ENCODE assay signal across 18 cellular contexts in genomic region chr11:27249208-27249509, GRCh38.
"Had no signal": no experiment of that assay in that cellular context is flagged by ENCODE, and none has a peak within 500 bp of the region (broad histone marks: within the 10 kb centered on the region; RNA-seq: fewer than 3 reads in every experiment).

No MANE protein-coding gene starts in this region.

- H3K9me3 Mint-ChIP-seq: activated naive CD4-positive, alpha-beta T cell treated with anti-CD3 and anti-CD28 coated beads, Interleukin-2, amount 50 U/mL, for 72 hours; activated T-cell treated with anti-CD3 and anti-CD28 coated beads, Interleukin-2, amount 50 U/mL, for 24 hours; stimulated activated naive CD8-positive, alpha-beta T cell treated with anti-CD3 and anti-CD28 coated beads, Interleukin-15, Interleukin-2, amounts not matched to agents 100 ng/mL and 50 ng/mL, for 24 hours had no signal

- H3K36me3 ChIP-seq: brain microvascular endothelial cell, esophagus muscularis mucosa, right lobe of liver, upper lobe of right lung had no signal

- DNase-seq: activated CD4-positive, alpha-beta T cell treated with anti-CD3 and anti-CD28 coated beads, Interleukin-2, amount 50 U/mL, for 4 hours; activated CD8-positive, alpha-beta memory T cell treated with anti-CD3 and anti-CD28 coated beads, Interleukin-2, amount 10 ng/mL, durations not matched to agents 7 days and 5 days; activated effector memory CD4-positive, alpha-beta T cell treated with anti-CD3 and anti-CD28 coated beads, Interleukin-2, amount 50 U/mL, for 16 hours; activated T-cell treated with anti-CD3 and anti-CD28 coated beads, Interleukin-2, amount 50 U/mL, for 24 hours; amniotic stem cell; brain microvascular endothelial cell; foreskin keratinocyte; kidney; right lobe of liver; stimulated activated CD4-positive, alpha-beta T cell treated with anti-CD3 and anti-CD28 coated beads, Interleukin-12 subunit alpha, Interleukin-12 subunit beta, amount 100 ng/mL, for 4 hours; T-helper 2 cell; testis; upper lobe of right lung had no signal

- ATAC-seq: activated CD4-positive, CD25-positive, alpha-beta regulatory T cell treated with anti-CD3 and anti-CD28 coated beads, Interleukin-2, amount 50 U/mL, for 24 hours; activated CD8-positive, alpha-beta memory T cell treated with anti-CD3 and anti-CD28 coated beads, Interleukin-2, amount 10 ng/mL, durations not matched to agents 7 days and 5 days; activated naive CD4-positive, alpha-beta T cell treated with anti-CD3 and anti-CD28 coated beads, Interleukin-2, amount 50 U/mL, for 72 hours; foreskin keratinocyte; right lobe of liver; upper lobe of right lung had no signal

- H3K27me3 Mint-ChIP-seq: activated CD8-positive, alpha-beta memory T cell treated with anti-CD3 and anti-CD28 coated beads, Interleukin-2, amount 10 ng/mL, durations not matched to agents 7 days and 5 days; progenitor cell of endocrine pancreas had no signal

- H3K27ac Mint-ChIP-seq: activated CD8-positive, alpha-beta memory T cell treated with anti-CD3 and anti-CD28 coated beads, Interleukin-2, amount 10 ng/mL, durations not matched to agents 7 days and 5 days; activated naive CD4-positive, alpha-beta T cell treated with anti-CD3 and anti-CD28 coated beads, Interleukin-2, amount 50 U/mL, for 72 hours; activated T-cell treated with anti-CD3 and anti-CD28 coated beads, Interleukin-2, amount 50 U/mL, for 24 hours; progenitor cell of endocrine pancreas; stimulated activated naive CD8-positive, alpha-beta T cell treated with anti-CD3 and anti-CD28 coated beads, Interleukin-15, Interleukin-2, amounts not matched to agents 100 ng/mL and 50 ng/mL, for 24 hours had no signal

- H3K36me3 Mint-ChIP-seq: activated CD8-positive, alpha-beta memory T cell treated with anti-CD3 and anti-CD28 coated beads, Interleukin-2, amount 10 ng/mL, durations not matched to agents 7 days and 5 days; activated naive CD4-positive, alpha-beta T cell treated with anti-CD3 and anti-CD28 coated beads, Interleukin-2, amount 50 U/mL, for 72 hours had no signal

- H3K4me3 ChIP-seq: esophagus muscularis mucosa, right lobe of liver, testis, upper lobe of right lung had no signal

- H3K4me1 ChIP-seq: foreskin keratinocyte, right lobe of liver, testis had no signal

- H3K27me3 ChIP-seq: brain microvascular endothelial cell, esophagus muscularis mucosa, foreskin keratinocyte, right lobe of liver, testis, upper lobe of right lung had no signal

- H3K9me3 ChIP-seq: esophagus muscularis mucosa, right lobe of liver, testis, upper lobe of right lung had no signal

- H3K4me1 Mint-ChIP-seq: activated CD8-positive, alpha-beta memory T cell treated with anti-CD3 and anti-CD28 coated beads, Interleukin-2, amount 10 ng/mL, durations not matched to agents 7 days and 5 days had no signal

- H3K27ac ChIP-seq: brain microvascular endothelial cell, esophagus muscularis mucosa, foreskin keratinocyte, right lobe of liver, testis, upper lobe of right lung had no signal

- H3K4me3 Mint-ChIP-seq: activated CD8-positive, alpha-beta memory T cell treated with anti-CD3 and anti-CD28 coated beads, Interleukin-2, amount 10 ng/mL, durations not matched to agents 7 days and 5 days; activated T-cell treated with anti-CD3 and anti-CD28 coated beads, Interleukin-2, amount 50 U/mL, for 24 hours; stimulated activated naive CD8-positive, alpha-beta T cell treated with anti-CD3 and anti-CD28 coated beads, Interleukin-15, Interleukin-2, amounts not matched to agents 100 ng/mL and 50 ng/mL, for 24 hours had no signal
